25 cellular contexts compared by ENCODE assay signal in genomic region chr11:28659716-28660348, GRCh38.
"Had no signal": no experiment of that assay in that cellular context is flagged by ENCODE, and none has a peak within 500 bp of the region (broad histone marks: within the 10 kb centered on the region; RNA-seq: fewer than 3 reads in every experiment).

No MANE protein-coding gene starts in this region.

- H3K27ac ChIP-seq: coronary artery, gastrocnemius medialis, neural progenitor cell, parathyroid adenoma, right lobe of liver, suprapubic skin, transverse colon, upper lobe of right lung, vagina had no signal

- H3K79me2 ChIP-seq: parathyroid adenoma had no signal

- H3K4me1 ChIP-seq: gastrocnemius medialis, neural progenitor cell, parathyroid adenoma, right lobe of liver, suprapubic skin, transverse colon, upper lobe of right lung, vagina had no signal

- H3K27me3 ChIP-seq: gastrocnemius medialis, neural progenitor cell, right lobe of liver, suprapubic skin, transverse colon, upper lobe of right lung, vagina had no signal

- H3K36me3 ChIP-seq: gastrocnemius medialis, neural progenitor cell, right lobe of liver, suprapubic skin, transverse colon, upper lobe of right lung, vagina had no signal

- H3K4me3 ChIP-seq: coronary artery, gastrocnemius medialis, lung, neural progenitor cell, right lobe of liver, smooth muscle cell, suprapubic skin, transverse colon, upper lobe of right lung, vagina had no signal

- DNase-seq: dermis blood vessel endothelial cell; effector memory CD8-positive, alpha-beta T cell; foreskin fibroblast; gastrocnemius medialis; head of caudate nucleus; kidney; mesendoderm; midbrain; naive thymus-derived CD4-positive, alpha-beta T cell; right lobe of liver; stimulated activated CD4-positive, alpha-beta T cell treated with anti-CD3 and anti-CD28 coated beads, Interleukin-12 subunit alpha, Interleukin-12 subunit beta, amount 100 ng/mL, for 4 hours; stimulated activated CD4-positive, alpha-beta T cell treated with anti-CD3 and anti-CD28 coated beads, Interleukin-1b, Interleukin-23, amount 100 ng/mL, for 48 hours; stimulated activated CD4-positive, alpha-beta T cell treated with anti-CD3 and anti-CD28 coated beads, Interleukin-4, amount 100 ng/mL, for 1 hour; stimulated activated CD8-positive, alpha-beta memory T cell treated with anti-CD3 and anti-CD28 coated beads, Interleukin-4, amount 100 ng/mL, for 48 hours; stimulated activated naive CD4-positive, alpha-beta T cell; stimulated activated naive CD8-positive, alpha-beta T cell treated with anti-CD3 and anti-CD28 coated beads, Interleukin-15, amount 100 ng/mL, for 72 hours; transverse colon; upper lobe of right lung had no signal

- H2AFZ ChIP-seq: neural progenitor cell, parathyroid adenoma had no signal

- H3K9me3 ChIP-seq: gastrocnemius medialis, right lobe of liver, suprapubic skin, transverse colon, upper lobe of right lung, vagina had no signal

- H3K9ac ChIP-seq: neural progenitor cell, parathyroid adenoma had no signal

- H3K4me2 ChIP-seq: neural progenitor cell, smooth muscle cell had no signal
